ENCODE assay signal across 28 cellular contexts in genomic region chr2:128413014-128413717, GRCh38.
A peak's percentile ranks its signal among the peaks of the same experiment; 100 is the strongest.
DNase-seq lines count a peak whose midpoint lies in the region; ATAC-seq and TF ChIP-seq lines count a peak whose summit lies in the region.
"Had no signal": no experiment of that assay in that cellular context is flagged by ENCODE, and none has a peak within 500 bp of the region (broad histone marks: within the 10 kb centered on the region; RNA-seq: fewer than 3 reads in every experiment).

No MANE protein-coding gene starts in this region.

- intact Hi-C loops in stomach (cut with DNase I; ENCODE audit: low total_unique reads) = no loop called here

- no peak for TF ChIP-seq EP300 in stomach (IDR thresholded peaks at IDR 0.05)

- no peak for TF ChIP-seq POLR2A in stomach (IDR thresholded peaks at IDR 0.05)

- WGBS in lung, 2 donors = 79 to 88% methylated on average over 10 of the region's 10 CpGs
- WGBS in stomach, 5 donors = 86 to 93% (median 90%) methylated on average over 10 of the region's 10 CpGs

- ATAC-seq in lung (ENCODE audit: insufficient read depth, low FRiP score) = no peak
- ATAC-seq in HG03520 (IDR thresholded peaks at IDR 0.05; ENCODE audit: unreplicated experiment) = no peak
- ATAC-seq: activated CD8-positive, alpha-beta T cell treated with anti-CD3 and anti-CD28 coated beads for 36 hours; CD8-positive, alpha-beta T cell; effector memory CD8-positive, alpha-beta T cell; gastrocnemius medialis; left lung; mucosa of descending colon had no signal

- H3K27me3 ChIP-seq in WERI-Rb-1 (ENCODE audit: insufficient read depth, low read depth, severe bottlenecking) (no peaks in the 10 kb centered on the region), lung (ENCODE audit: control insufficient read depth, insufficient read depth) (no peaks in the 10 kb centered on the region), stomach (no peaks in the 10 kb centered on the region)
- H3K27me3 ChIP-seq: adrenal gland, esophagus squamous epithelium, gastrocnemius medialis, left lung had no signal

- DNase-seq in NCI-H146 (lab: John Stamatoyannopoulos, UW) (peak; percentile 41), NCI-H146 treated with DMSO at 0.1 percent for 48 hours (lab: John Stamatoyannopoulos, UW; ENCODE audit: unreplicated experiment) (no peak), WERI-Rb-1 (no peak), lung (ENCODE audit: low spot score) (peak; percentile 15), stomach (peak; percentile 9), NCI-H2227 (lab: John Stamatoyannopoulos, UW; ENCODE audit: unreplicated experiment) (no peak), foreskin fibroblast (no peak)
- DNase-seq: activated CD8-positive, alpha-beta T cell treated with anti-CD3 and anti-CD28 coated beads for 36 hours; activated naive CD4-positive, alpha-beta T cell treated with Interleukin-2 at 50 U/mL for 16 hours; activated T-cell treated with anti-CD3 and anti-CD28 coated beads, Interleukin-2, amount 50 U/mL, for 24 hours; effector memory CD8-positive, alpha-beta T cell; esophagus squamous epithelium; gastrocnemius medialis; GOT3; hippocampal formation; immature natural killer cell; mucosa of descending colon; NCI-H1048; NCI-H2081; NCI-H345; OCI-M1; T1000 had no signal

- no peaks in the 10 kb centered on the region for H3K9me3 ChIP-seq in WERI-Rb-1 (ENCODE audit: severe bottlenecking)
- no peaks in the 10 kb centered on the region for H3K9me3 ChIP-seq in lung (ENCODE audit: control insufficient read depth in 2 of 2, insufficient read depth in 1 of 2, low read length in 1 of 2)
- H3K9me3 ChIP-seq in stomach = no peaks in the 10 kb centered on the region
- H3K9me3 ChIP-seq: adrenal gland, esophagus squamous epithelium, gastrocnemius medialis, left lung, mucosa of descending colon, prostate gland had no signal

- H3K36me3 ChIP-seq in WERI-Rb-1 (no peaks in the 10 kb centered on the region), lung (ENCODE audit: control insufficient read depth in 2 of 2, insufficient read depth in 2 of 2, low read length in 2 of 2) (no peaks in the 10 kb centered on the region), stomach (no peaks in the 10 kb centered on the region)
- H3K36me3 ChIP-seq: adrenal gland, esophagus squamous epithelium, gastrocnemius medialis, left lung, prostate gland had no signal

- H3K4me1 ChIP-seq in lung (ENCODE audit: control insufficient read depth in 2 of 2, insufficient read depth in 2 of 2, low read length in 2 of 2) (peaks cover 0 to 1% of the 10 kb centered on the region in 2 donors), stomach (peaks cover 0 to 19% (median 3%) of the 10 kb centered on the region in 4 donors)
- H3K4me1 ChIP-seq: adrenal gland, gastrocnemius medialis, left lung, prostate gland had no signal

- no peak overlapping the region for H3K4me3 ChIP-seq in WERI-Rb-1 (ENCODE audit: low read depth, low read length)
- H3K4me3 ChIP-seq in lung = no peak overlapping the region
- no peak overlapping the region for H3K4me3 ChIP-seq in stomach
- H3K4me3 ChIP-seq in foreskin fibroblast (ENCODE audit: low read depth in 1 of 2, low read length in 2 of 2) = no peak overlapping the region
- H3K4me3 ChIP-seq: adrenal gland, esophagus squamous epithelium, gastrocnemius medialis, left lung, mucosa of descending colon, prostate gland had no signal

- no peak for TF ChIP-seq CTCF in WERI-Rb-1 (IDR thresholded peaks at IDR 0.05; ENCODE audit: low read depth, low read length)
- TF ChIP-seq CTCF in lung (IDR thresholded peaks at IDR 0.05; ENCODE audit: control extremely low read depth, extremely low read depth) = no peak
- no peak for TF ChIP-seq CTCF in stomach (IDR thresholded peaks at IDR 0.05)
- TF ChIP-seq CTCF in foreskin fibroblast (IDR thresholded peaks at IDR 0.05; ENCODE audit: low read depth, low read length) = no peak

- peak overlapping the region; percentile 85 for H3K27ac ChIP-seq in WERI-Rb-1
- H3K27ac ChIP-seq in lung (ENCODE audit: low read depth in 1 of 2, low read length in 1 of 2) = no peak overlapping the region
- H3K27ac ChIP-seq in stomach = no peak overlapping the region
- H3K27ac ChIP-seq: 22Rv1, adrenal gland, esophagus squamous epithelium, gastrocnemius medialis, left lung, prostate gland had no signal

Comparison
In these comparisons a context has a peak if more than half of its experiments do, and no peak if none do; other contexts are left out.
1. DNase-seq: peak in NCI-H146 (single experiment), lung (single experiment) and stomach (single experiment); none in NCI-H146 treated with DMSO at 0.1 percent for 48 hours (single experiment), WERI-Rb-1 (single experiment), NCI-H2227 (single experiment) and foreskin fibroblast (0 of 2).